Comparison of ENCODE assay signal across 8 cellular contexts in genomic region chr19:2041436-2041685, GRCh38. TPM values are rescaled to one million over a fixed set of nuclear protein-coding genes. Genes with fewer than 3 reads are reported as not detected.
DNase-seq lines count a peak whose midpoint lies in the region; ATAC-seq and TF ChIP-seq lines count a peak whose summit lies in the region.

No MANE protein-coding gene starts in this region.

- H2AFZ ChIP-seq in PC-9: no peak overlapping the region

- peak overlapping the region; percentile 59 for H3K4me3 Mint-ChIP-seq in activated naive CD4-positive, alpha-beta T cell treated with anti-CD3 and anti-CD28 coated beads, Interleukin-2, amount 10 ng/mL, durations not matched to agents 7 days and 5 days
- peak overlapping the region in 3 of 5 experiments; percentile 56 to 79 (median 63) for H3K4me3 Mint-ChIP-seq in brain

- ATAC-seq in HG02678 (IDR thresholded peaks at IDR 0.05; ENCODE audit: unreplicated experiment): no peak
- no peak for ATAC-seq in HG03039 (IDR thresholded peaks at IDR 0.05; ENCODE audit: unreplicated experiment)

- H3K79me2 ChIP-seq in PC-9 (ENCODE audit: low read depth): peaks cover 3% of the 10 kb centered on the region

- H3K36me3 Mint-ChIP-seq in activated naive CD4-positive, alpha-beta T cell treated with anti-CD3 and anti-CD28 coated beads, Interleukin-2, amount 10 ng/mL, durations not matched to agents 7 days and 5 days: peaks cover 27% of the 10 kb centered on the region
- H3K36me3 Mint-ChIP-seq in brain: peaks cover 7% of the 10 kb centered on the region

- no peaks in the 10 kb centered on the region for H3K27me3 Mint-ChIP-seq in activated naive CD4-positive, alpha-beta T cell treated with anti-CD3 and anti-CD28 coated beads, Interleukin-2, amount 10 ng/mL, durations not matched to agents 7 days and 5 days
- H3K27me3 Mint-ChIP-seq in brain: no peaks in the 10 kb centered on the region

- H3K9me2 ChIP-seq in PC-9 (ENCODE audit: insufficient read depth): no peaks in the 10 kb centered on the region

- no peaks in the 10 kb centered on the region for H3K9me3 Mint-ChIP-seq in activated naive CD4-positive, alpha-beta T cell treated with anti-CD3 and anti-CD28 coated beads, Interleukin-2, amount 10 ng/mL, durations not matched to agents 7 days and 5 days
- peaks cover 0 to under 1% (median 0%) of the 10 kb centered on the region in 5 experiments for H3K9me3 Mint-ChIP-seq in brain

- H3K27ac Mint-ChIP-seq in activated naive CD4-positive, alpha-beta T cell treated with anti-CD3 and anti-CD28 coated beads, Interleukin-2, amount 10 ng/mL, durations not matched to agents 7 days and 5 days: peak overlapping the region; percentile 89
- peak overlapping the region in 3 of 5 experiments; percentile 73 to 92 (median 80) for H3K27ac Mint-ChIP-seq in brain

- CTCF ChIA-PET in activated naive CD4-positive, alpha-beta T cell treated with anti-CD3 and anti-CD28 coated beads, Interleukin-2, amount 10 ng/mL, durations not matched to agents 7 days and 5 days (lab: Charles Lee): no interaction called here
- CTCF ChIA-PET in PC-9 (lab: Charles Lee): no interaction called here

- no peaks in the 10 kb centered on the region for H3K9me3 ChIP-seq in mucosa of rectum (ENCODE audit: control insufficient read depth in 2 of 2, low read length in 2 of 2)
- H3K9me3 ChIP-seq in PC-9 (ENCODE audit: insufficient read depth, low read depth): no peaks in the 10 kb centered on the region

- H3K4me1 ChIP-seq in mucosa of rectum (ENCODE audit: control insufficient read depth in 2 of 2, insufficient read depth in 2 of 2, low read length in 2 of 2) (peaks cover 28 to 36% of the 10 kb centered on the region in 2 donors), PC-9 (replicated peaks; ENCODE audit: insufficient read depth) (no peaks in the 10 kb centered on the region)

- TF ChIP-seq CTCF in brain (conservative IDR thresholded peaks at IDR 0.05) (no peak), PC-9 (conservative IDR thresholded peaks at IDR 0.05) (no peak)

- intact Hi-C loops in PC-9 (cut with micrococcal nuclease; ENCODE audit: unreplicated experiment): no loop called here

- H3K27me3 ChIP-seq in mucosa of rectum (ENCODE audit: control insufficient read depth in 2 of 2, insufficient read depth in 2 of 2, low read length in 2 of 2): no peaks in the 10 kb centered on the region
- H3K27me3 ChIP-seq in PC-9 (ENCODE audit: insufficient read depth, low read depth): no peaks in the 10 kb centered on the region

- POLR2A ChIA-PET in PC-9 (lab: Charles Lee; ENCODE audit: unreplicated experiment): no interaction called here

- H3K4me1 Mint-ChIP-seq in activated naive CD4-positive, alpha-beta T cell treated with anti-CD3 and anti-CD28 coated beads, Interleukin-2, amount 10 ng/mL, durations not matched to agents 7 days and 5 days: peaks cover 31% of the 10 kb centered on the region
- H3K4me1 Mint-ChIP-seq in brain: peaks cover 19% of the 10 kb centered on the region

- H3K36me3 ChIP-seq in mucosa of rectum (ENCODE audit: control insufficient read depth in 2 of 2, insufficient read depth in 2 of 2, low read length in 2 of 2): peaks cover 53 to 56% of the 10 kb centered on the region in 2 donors
- H3K36me3 ChIP-seq in PC-9 (ENCODE audit: low read depth): no peaks in the 10 kb centered on the region

- peak overlapping the region; percentile 65 to 89 for H3K9ac ChIP-seq in mucosa of rectum (ENCODE audit: low read depth in 1 of 2, low read length in 2 of 2)

- H3K27ac ChIP-seq in mucosa of rectum (ENCODE audit: low read depth in 2 of 2, low read length in 2 of 2): peak overlapping the region; percentile 93
- H3K27ac ChIP-seq in PC-9: no peak overlapping the region

- peaks cover 4% of the 10 kb centered on the region; the same call in 1 of the 2 replicates for H3F3A ChIP-seq in PC-9 (ENCODE audit: insufficient read depth, low read depth)

- DNase-seq in activated naive CD4-positive, alpha-beta T cell treated with anti-CD3 and anti-CD28 coated beads, Interleukin-2, amount 10 ng/mL, durations not matched to agents 7 days and 5 days: no peak
- no peak for DNase-seq in activated naive CD4-positive, alpha-beta T cell (lab: John Stamatoyannopoulos, UW)
- DNase-seq in ureter (ENCODE audit: low spot score): peak; percentile 57
- no peak for DNase-seq in PC-9

- no TSS peak for BruUV-seq in PC-9 (replicated peaks; lab: Mats Ljungman, UMichigan)

- no peak overlapping the region for H3K4me2 ChIP-seq in PC-9

- H3K4me3 ChIP-seq in mucosa of rectum (ENCODE audit: low read length in 2 of 2): peak overlapping the region; percentile 59 to 63
- no peak overlapping the region for H3K4me3 ChIP-seq in PC-9

- peaks cover 19% of the 10 kb centered on the region for H4K20me1 ChIP-seq in PC-9 (ENCODE audit: insufficient read depth)

RNA-seq across cellular contexts. Expression of gene MKNK2, which starts 9.7 kb away (rescaled TPM):
- polyA plus RNA-seq in brain (ENCODE audit: insufficient read depth, low read depth, low replicate concordance): 64.7 TPM
- total RNA-seq in ureter (151 TPM), PC-9 (2021) (132 and 166 TPM in 2 replicates)

RNA-seq across cellular contexts. Expression of gene BTBD2, which starts 25.8 kb away (rescaled TPM):
- 195 TPM for polyA plus RNA-seq in brain (ENCODE audit: insufficient read depth, low read depth, low replicate concordance)
- total RNA-seq in ureter (102 TPM), PC-9 (2021) (79.2 and 81.0 TPM in 2 replicates)

RNA-seq across cellular contexts. Expression of gene MOB3A, which starts 54.8 kb away (rescaled TPM):
- polyA plus RNA-seq in brain (ENCODE audit: insufficient read depth, low read depth, low replicate concordance): 40.1 TPM
- total RNA-seq in ureter (51.0 TPM), PC-9 (2021) (22.8 and 28.9 TPM in 2 replicates)

RNA-seq across cellular contexts. Expression of gene IZUMO4, which starts 55.4 kb away (rescaled TPM):
- polyA plus RNA-seq in brain (ENCODE audit: insufficient read depth, low read depth, low replicate concordance): 11.8 TPM
- total RNA-seq in ureter: 5.9 TPM
- total RNA-seq in PC-9 (2021): 1.5 and 2.4 TPM in 2 replicates
